22 cellular contexts compared by ENCODE assay signal in genomic region chr11:34770111-34770510, GRCh38.
"Had no signal": no experiment of that assay in that cellular context is flagged by ENCODE, and none has a peak within 500 bp of the region (broad histone marks: within the 10 kb centered on the region; RNA-seq: fewer than 3 reads in every experiment).

No MANE protein-coding gene starts in this region.

- H3K36me3 Mint-ChIP-seq: memory B cell had no signal

- H3K27ac ChIP-seq: coronary artery, dorsolateral prefrontal cortex, epithelial cell of prostate, esophagus squamous epithelium, gastrocnemius medialis, heart right ventricle, left lung, lower lobe of right lung had no signal

- H3K4me3 ChIP-seq: coronary artery, dorsolateral prefrontal cortex, esophagus squamous epithelium, gastrocnemius medialis, heart right ventricle, left lung, lower lobe of right lung had no signal

- DNase-seq: dermis blood vessel endothelial cell; dorsolateral prefrontal cortex; effector CD4-positive, alpha-beta T cell; effector memory CD4-positive, alpha-beta T cell; erythroblast; esophagus squamous epithelium; foreskin fibroblast; foreskin melanocyte; gastrocnemius medialis; glutamatergic neuron; head of caudate nucleus; heart right ventricle; hippocampal formation; left cardiac atrium; left lung; left ventricle myocardium superior; lower lobe of right lung; mesendoderm; midbrain had no signal

- H3K27ac Mint-ChIP-seq: memory B cell had no signal

- H3K36me3 ChIP-seq: esophagus squamous epithelium, gastrocnemius medialis, heart right ventricle, left lung, lower lobe of right lung had no signal

- H3K4me1 ChIP-seq: gastrocnemius medialis, heart right ventricle, left lung, lower lobe of right lung had no signal

- H3K4me1 Mint-ChIP-seq: memory B cell had no signal

- H3K27me3 ChIP-seq: dorsolateral prefrontal cortex, esophagus squamous epithelium, left lung had no signal

- H3K4me3 Mint-ChIP-seq: memory B cell had no signal

- H3K9me3 ChIP-seq: esophagus squamous epithelium, gastrocnemius medialis, lower lobe of right lung had no signal
